ENCODE assay signal across 8 cellular contexts in the genomic region with DNA sequence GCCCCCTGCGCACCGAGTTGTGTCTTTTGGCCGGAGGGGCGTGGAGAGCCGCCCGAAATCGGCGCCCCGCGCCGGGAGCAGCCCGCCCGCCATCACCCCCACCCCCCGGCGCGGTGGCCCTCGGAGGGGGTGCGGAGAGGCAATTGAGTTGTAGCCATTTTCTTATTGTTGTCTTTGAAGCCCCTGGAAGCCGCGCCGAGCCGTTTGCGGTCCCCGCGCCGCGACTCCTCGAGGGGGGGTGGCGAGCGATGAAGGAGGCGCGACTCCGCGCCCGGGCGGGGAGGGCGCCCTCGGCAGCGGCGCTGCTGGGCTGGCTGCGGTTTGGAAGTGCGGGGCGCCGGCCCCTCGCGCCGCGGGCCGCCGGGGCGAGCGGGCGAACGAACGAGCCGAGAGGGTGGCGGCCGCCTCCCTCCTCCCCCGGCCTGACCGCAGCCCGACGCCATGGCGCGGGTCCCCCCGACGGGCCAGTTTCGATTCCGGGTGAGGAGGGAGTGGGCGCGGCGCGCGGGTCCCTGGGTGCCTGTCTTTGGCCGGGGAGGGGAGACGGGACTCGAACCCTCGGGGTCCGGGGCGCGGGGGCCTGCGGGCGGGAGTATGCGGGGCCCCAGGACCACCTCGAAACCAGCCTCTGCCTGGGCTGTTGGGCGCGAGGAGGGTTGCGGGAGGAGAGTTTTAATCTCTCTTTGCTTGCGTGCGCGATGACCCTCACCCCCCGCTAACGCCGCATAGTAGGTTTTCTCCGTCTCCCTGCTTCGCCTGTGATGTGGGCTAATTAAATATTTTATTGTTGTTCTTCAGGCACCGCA. TPM values are rescaled to one million over a fixed set of nuclear protein-coding genes. Genes with fewer than 3 reads are reported as not detected.
DNase-seq lines count a peak whose midpoint lies in the region; ATAC-seq, FAIRE-seq and TF ChIP-seq lines count a peak whose summit lies in the region.

No MANE protein-coding gene starts in this region.

- peak overlapping the region; percentile 79 for H3K4me3 ChIP-seq in bronchial epithelial cell (ENCODE audit: low read depth, low read length)

- no peak for FAIRE-seq in bronchial epithelial cell (lab: Jason Lieb, UNC)

- no peaks in the 10 kb centered on the region for H3K27me3 ChIP-seq in bronchial epithelial cell (ENCODE audit: control insufficient read depth, insufficient read depth, low read length)

- no peak for TF ChIP-seq CTCF in bronchial epithelial cell (IDR thresholded peaks at IDR 0.05; ENCODE audit: insufficient read depth, low read length, severe bottlenecking)

- ATAC-seq in HG02571 (IDR thresholded peaks at IDR 0.05; ENCODE audit: unreplicated experiment) = no peak
- no peak for ATAC-seq in GM21447 (IDR thresholded peaks at IDR 0.05; ENCODE audit: unreplicated experiment)

- DNase-seq in NK-92 treated with Interleukin-12 subunit alpha and Interleukin-12 subunit beta, amount 100 ng/mL, for 24 hours (lab: John Stamatoyannopoulos, UW) = peak; percentile 38
- DNase-seq in NK-92 (lab: John Stamatoyannopoulos, UW; ENCODE audit: unreplicated experiment) = no peak
- peak; percentile 50 for DNase-seq in UCSD-AML1 (lab: John Stamatoyannopoulos, UW; ENCODE audit: unreplicated experiment)
- DNase-seq in bronchial epithelial cell (ENCODE audit: low read depth) = no peak
- peak; percentile 17 for DNase-seq in kidney tubule cell (ENCODE audit: low spot score)
- peak; percentile 38 for DNase-seq in stimulated activated CD4-positive, alpha-beta T cell treated with anti-CD3 and anti-CD28 coated beads, Interleukin-1b, Interleukin-23, amount 100 ng/mL, for 48 hours

- H3K36me3 ChIP-seq in bronchial epithelial cell (ENCODE audit: control insufficient read depth, insufficient read depth, low read length) = no peaks in the 10 kb centered on the region

RNA-seq across cellular contexts. Expression of a gene that starts 1.3 kb away (rescaled TPM):
- 9.5 and 10.8 TPM in 2 replicates for total RNA-seq in bronchial epithelial cell

Comparison
In these comparisons a context has a peak if more than half of its experiments do, and no peak if none do; other contexts are left out.
1. DNase-seq: peak in NK-92 treated with Interleukin-12 subunit alpha and Interleukin-12 subunit beta, amount 100 ng/mL, for 24 hours (single experiment), UCSD-AML1 (single experiment), kidney tubule cell (single experiment) and stimulated activated CD4-positive, alpha-beta T cell treated with anti-CD3 and anti-CD28 coated beads, Interleukin-1b, Interleukin-23, amount 100 ng/mL, for 48 hours (single experiment); none in NK-92 (single experiment) and bronchial epithelial cell (single experiment).